8 cellular contexts compared by ENCODE assay signal in genomic region chr22:37196539-37197450, GRCh38. TPM values are rescaled to one million over a fixed set of nuclear protein-coding genes. Genes with fewer than 3 reads are reported as not detected.
DNase-seq lines count a peak whose midpoint lies in the region; ATAC-seq, FAIRE-seq and TF ChIP-seq lines count a peak whose summit lies in the region.

No MANE protein-coding gene starts in this region.

- peaks cover 17% of the 10 kb centered on the region for H3K4me1 ChIP-seq in foreskin keratinocyte

- TF ChIP-seq CTCF in foreskin keratinocyte (conservative IDR thresholded peaks at IDR 0.05) (no peak), progenitor cell of endocrine pancreas (IDR thresholded peaks at IDR 0.05; ENCODE audit: unreplicated experiment) (no peak)

- peaks cover 14% of the 10 kb centered on the region for H3K9me3 Mint-ChIP-seq in progenitor cell of endocrine pancreas (ENCODE audit: low read depth)

- ATAC-seq in foreskin keratinocyte (peak; percentile 3), HG02588 (IDR thresholded peaks at IDR 0.05; ENCODE audit: unreplicated experiment) (no peak), HG03159 (IDR thresholded peaks at IDR 0.05; ENCODE audit: unreplicated experiment) (no peak)

- no peak overlapping the region for H3K27ac Mint-ChIP-seq in progenitor cell of endocrine pancreas

- no peaks in the 10 kb centered on the region for H3K27me3 Mint-ChIP-seq in progenitor cell of endocrine pancreas

- H3K27me3 ChIP-seq in foreskin keratinocyte, result no peaks in the 10 kb centered on the region

- peak overlapping the region; percentile 9 for H3K4me3 Mint-ChIP-seq in progenitor cell of endocrine pancreas (ENCODE audit: low read depth)

- H3K27ac ChIP-seq in foreskin keratinocyte, result peak overlapping the region; percentile 54

- DNase-seq in EH (ENCODE audit: low read depth) (peak; percentile 93), SK-MEL-5 (ENCODE audit: low read depth, low spot score) (peak; percentile 61), foreskin keratinocyte (peak; percentile 57 to 78), progenitor cell of endocrine pancreas (ENCODE audit: low spot score, unreplicated experiment) (no peak), GM12892 (ENCODE audit: insufficient read length) (no peak), NCI-H2171 (lab: John Stamatoyannopoulos, UW) (no peak)

- H3K4me1 Mint-ChIP-seq in progenitor cell of endocrine pancreas (ENCODE audit: low read depth), result peaks cover 11% of the 10 kb centered on the region

- TF ChIP-seq POLR2A in GM12892 (IDR thresholded peaks at IDR 0.05; ENCODE audit: low read depth, low read length), result no peak

- FAIRE-seq in GM12892 (lab: Jason Lieb, UNC), result no peak

- in situ Hi-C loops in SK-MEL-5 (cut with HindIII; ENCODE audit: low pct_unique_long_range_greater_than_20kb, low sequenced_read_pairs), result loop anchor here (25.0 kb wide), 1 partner anchor 134 kb away; the partner anchor contains the start of gene KCTD17

- peaks cover 9% of the 10 kb centered on the region for H3K36me3 Mint-ChIP-seq in progenitor cell of endocrine pancreas (ENCODE audit: insufficient read depth)

RNA-seq across cellular contexts. Expression of gene C1QTNF6, which starts 8.7 kb away (rescaled TPM):
- total RNA-seq in SK-MEL-5 (2014; rRNA removed; shearing (Covaris generic)), result 5.9 and 7.6 TPM in 2 replicates
- 14.7 and 17.1 TPM in 2 replicates for polyA plus RNA-seq in SK-MEL-5 (2015; cell fraction: cytosol; rRNA removed)
- polyA plus RNA-seq in SK-MEL-5 (2015; cell fraction: nucleus; rRNA removed), result 41.9 and 49.4 TPM in 2 replicates
- 11.3 and 12.6 TPM in 2 replicates for total RNA-seq in foreskin keratinocyte
- 14.9 and 17.3 TPM in 2 replicates for polyA plus RNA-seq in foreskin keratinocyte
- 13.8 and 14.5 TPM in 2 replicates for total RNA-seq in progenitor cell of endocrine pancreas
- polyA plus RNA-seq in GM12892 (2012; ENCODE audit: missing spikeins), result 4.9 TPM

RNA-seq across cellular contexts. Expression of gene SSTR3, which starts 15.5 kb away (rescaled TPM):
- total RNA-seq in SK-MEL-5 (2014; rRNA removed; shearing (Covaris generic)), result not detected in 2 replicates
- not detected in 2 replicates for polyA plus RNA-seq in SK-MEL-5 (2015; cell fraction: cytosol; rRNA removed)
- polyA plus RNA-seq in SK-MEL-5 (2015; cell fraction: nucleus; rRNA removed), result not detected in 2 replicates
- total RNA-seq in foreskin keratinocyte (not detected in 2 replicates), progenitor cell of endocrine pancreas (1.3 and 1.9 TPM in 2 replicates)
- polyA plus RNA-seq in foreskin keratinocyte, result not detected in 2 replicates
- 2.8 TPM for polyA plus RNA-seq in GM12892 (2012; ENCODE audit: missing spikeins)

RNA-seq across cellular contexts. Expression of gene IL2RB, which starts 47.1 kb away (rescaled TPM):
- 0.03 TPM in 1 of 2 replicates, not detected in the other for total RNA-seq in SK-MEL-5 (2014; rRNA removed; shearing (Covaris generic))
- polyA plus RNA-seq in SK-MEL-5 (2015; cell fraction: cytosol; rRNA removed), result 0.33 and 0.82 TPM in 2 replicates
- 0.39 TPM in 1 of 2 replicates, not detected in the other for polyA plus RNA-seq in SK-MEL-5 (2015; cell fraction: nucleus; rRNA removed)
- total RNA-seq in foreskin keratinocyte (0.04 and 0.10 TPM in 2 replicates), progenitor cell of endocrine pancreas (not detected in 2 replicates)
- 0.06 and 0.10 TPM in 2 replicates for polyA plus RNA-seq in foreskin keratinocyte
- 40.0 TPM for polyA plus RNA-seq in GM12892 (2012; ENCODE audit: missing spikeins)

RNA-seq across cellular contexts. Expression of gene RAC2, which starts 47.3 kb away (rescaled TPM):
- not detected in 2 replicates for total RNA-seq in SK-MEL-5 (2014; rRNA removed; shearing (Covaris generic))
- polyA plus RNA-seq in SK-MEL-5 (2015; cell fraction: cytosol; rRNA removed), result 0.14 TPM in 1 of 2 replicates, not detected in the other
- polyA plus RNA-seq in SK-MEL-5 (2015; cell fraction: nucleus; rRNA removed), result not detected in 2 replicates
- total RNA-seq in foreskin keratinocyte (75.9 and 77.0 TPM in 2 replicates), progenitor cell of endocrine pancreas (1.7 and 1.9 TPM in 2 replicates)
- polyA plus RNA-seq in foreskin keratinocyte, result 116 and 117 TPM in 2 replicates
- polyA plus RNA-seq in GM12892 (2012; ENCODE audit: missing spikeins), result 247 TPM

Comparison
In these comparisons a context has a peak if more than half of its experiments do, and no peak if none do; other contexts are left out.
1. DNase-seq: peak in EH (single experiment), SK-MEL-5 (single experiment) and foreskin keratinocyte (2 of 2); none in progenitor cell of endocrine pancreas (single experiment), GM12892 (single experiment) and NCI-H2171 (single experiment).